In genomic region chr22:38501797-38502672, GRCh38 we compare ENCODE assay signal across 12 cellular contexts. TPM values are rescaled to one million over a fixed set of nuclear protein-coding genes. Genes with fewer than 3 reads are reported as not detected.
DNase-seq lines count a peak whose midpoint lies in the region; ATAC-seq and TF ChIP-seq lines count a peak whose summit lies in the region.
"Had no signal": no experiment of that assay in that cellular context is flagged by ENCODE, and none has a peak within 500 bp of the region (broad histone marks: within the 10 kb centered on the region; RNA-seq: fewer than 3 reads in every experiment).

No MANE protein-coding gene starts in this region.

- DNase-seq in Caco-2 (no peak), NB4 (ENCODE audit: low read depth) (no peak), dorsolateral prefrontal cortex (no peak), ACHN (no peak)
- DNase-seq: NCI-H526 treated with DMSO at 0.1 percent for 48 hours; stimulated activated CD4-positive, alpha-beta T cell treated with anti-CD3 and anti-CD28 coated beads, Interleukin-4, amount 100 ng/mL, for 4 hours; T-helper 9 cell had no signal

- no peak overlapping the region for H3K27ac Mint-ChIP-seq in Caco-2 (ENCODE audit: unreplicated experiment)

- BruUV-seq in Caco-2 (replicated peaks; lab: Mats Ljungman, UMichigan): no TSS peak

- H3K4me1 ChIP-seq in Caco-2 (peaks cover 24% of the 10 kb centered on the region), neutrophil (ENCODE audit: control insufficient read depth in 1 of 2, insufficient read depth in 1 of 2, low read depth in 1 of 2, low read length in 1 of 2) (peaks cover 35 to 41% of the 10 kb centered on the region in 2 experiments)

- H3K4me1 Mint-ChIP-seq in Caco-2 (ENCODE audit: low read depth, unreplicated experiment): peaks cover 12% of the 10 kb centered on the region

- no peaks in the 10 kb centered on the region for H3K27me3 ChIP-seq in Caco-2 (replicated peaks; ENCODE audit: control insufficient read depth, insufficient read depth, low read length)
- no peaks in the 10 kb centered on the region for H3K27me3 ChIP-seq in dorsolateral prefrontal cortex
- H3K27me3 ChIP-seq in neutrophil: no peaks in the 10 kb centered on the region

- intact Hi-C loops in Caco-2 (cut with micrococcal nuclease; ENCODE audit: unreplicated experiment): no loop called here
- intact Hi-C loops in dorsolateral prefrontal cortex (cut with DNase I): loop anchor here (5.0 to 10.0 kb wide), 2 partner anchors 100 to 153 kb away; partner anchors contain the start of genes CBY1 (in 1 of the 2) and FAM227A (in 1 of the 2)

- CTCF ChIA-PET in Caco-2 (lab: Charles Lee): interaction anchor here (0.7 kb wide), 1 partner anchor 38 kb away, joined by 4 read pairs; no protein-coding TSS in a partner anchor

- H3K27ac ChIP-seq in dorsolateral prefrontal cortex: peak overlapping the region in 6 of 59 donors; percentile 18 to 100 (median 28)
- peak overlapping the region; percentile 96 for H3K27ac ChIP-seq in neutrophil

- no peak for TF ChIP-seq POLR2A in NB4 (IDR thresholded peaks at IDR 0.05; ENCODE audit: extremely low read depth, insufficient read length)

- H3K9me3 ChIP-seq in Caco-2: no peaks in the 10 kb centered on the region
- no peaks in the 10 kb centered on the region for H3K9me3 ChIP-seq in neutrophil

- peaks cover 96% of the 10 kb centered on the region for H3K36me3 Mint-ChIP-seq in Caco-2 (ENCODE audit: insufficient read depth, unreplicated experiment)

- no peak overlapping the region for H3K4me3 ChIP-seq in Caco-2 (ENCODE audit: low read depth, low read length)
- peak overlapping the region; percentile 100 for H3K4me3 ChIP-seq in NB4 (ENCODE audit: low read depth, low read length)
- peak overlapping the region in 49 of 59 donors; percentile 2 to 98 (median 90) for H3K4me3 ChIP-seq in dorsolateral prefrontal cortex
- H3K4me3 ChIP-seq in neutrophil (ENCODE audit: low read depth in 1 of 2, low read length in 1 of 2): no peak overlapping the region

- in situ Hi-C loops in ACHN (cut with HindIII; ENCODE audit: low pct_ligation_motif_present, low pct_unique_long_range_greater_than_20kb, low sequenced_read_pairs): no loop called here

- no peak for TF ChIP-seq CTCF in Caco-2 (IDR thresholded peaks at IDR 0.05; ENCODE audit: insufficient read depth in 1 of 2, low read depth in 1 of 2, low read length in 1 of 2, severe bottlenecking in 1 of 2, unreplicated experiment in 1 of 2)
- TF ChIP-seq CTCF in NB4 (IDR thresholded peaks at IDR 0.05; ENCODE audit: low read depth, low read length): no peak
- no peak for TF ChIP-seq CTCF in dorsolateral prefrontal cortex (IDR thresholded peaks at IDR 0.05 in 54 of 56, conservative IDR thresholded peaks at IDR 0.05 in 2 of 56; ENCODE audit: low read depth in 1 of 56, partially characterized antibody in 56 of 56)
- no peak for TF ChIP-seq CTCF in neutrophil (IDR thresholded peaks at IDR 0.05)

- no peaks in the 10 kb centered on the region for H3K9me3 Mint-ChIP-seq in Caco-2 (ENCODE audit: unreplicated experiment)

- H3K36me3 ChIP-seq in Caco-2 (ENCODE audit: control insufficient read depth, insufficient read depth, low read length) (0 out of 2 replicates have a peak, but pooled peaks cover 1% of the 10 kb centered on the region), neutrophil (peaks cover 55% of the 10 kb centered on the region)

- no peaks in the 10 kb centered on the region for H3K27me3 Mint-ChIP-seq in Caco-2 (ENCODE audit: insufficient read depth, unreplicated experiment)

- POLR2A ChIA-PET in Caco-2 (lab: Charles Lee): no interaction called here

- peak overlapping the region; percentile 28 for H3K4me3 Mint-ChIP-seq in Caco-2 (ENCODE audit: unreplicated experiment)

- no peak for ATAC-seq in GM18867 (IDR thresholded peaks at IDR 0.05; ENCODE audit: unreplicated experiment)
- no peak for ATAC-seq in HG03159 (IDR thresholded peaks at IDR 0.05; ENCODE audit: unreplicated experiment)
- no peak for ATAC-seq in HG02623 (IDR thresholded peaks at IDR 0.05; ENCODE audit: unreplicated experiment)

RNA-seq across cellular contexts. Expression of gene DDX17, which starts 4.1 kb away (rescaled TPM):
- total RNA-seq in Caco-2 (2022) (359 and 367 TPM in 2 replicates), dorsolateral prefrontal cortex (100 to 1,000 TPM; 359 to 670 (median 471) TPM)

RNA-seq across cellular contexts. Expression of gene KDELR3, which starts 34.1 kb away (rescaled TPM):
- total RNA-seq in Caco-2 (2022) (13.4 and 18.2 TPM in 2 replicates), dorsolateral prefrontal cortex (1 to 10 TPM in 88 of 120 experiments, under 1 TPM in 30, not detected in 2; 0.35 to 4.3 (median 1.4) TPM)

RNA-seq across cellular contexts. Expression of gene KCNJ4, which starts 47.0 kb away (rescaled TPM):
- total RNA-seq in Caco-2 (2022): 0.14 and 0.27 TPM in 2 replicates
- total RNA-seq in dorsolateral prefrontal cortex: 100 to 1,000 TPM in 35 of 120 experiments, 10 to 100 TPM in 85; 21.0 to 129 (median 87.1) TPM
- total RNA-seq: lung microvascular endothelial cell had no signal

Comparison
In these comparisons a context has a peak if more than half of its experiments do, and no peak if none do; other contexts are left out.
1. H3K4me3 ChIP-seq: peak in NB4 (single experiment) and dorsolateral prefrontal cortex (49 of 59); none in Caco-2 (single experiment) and neutrophil (0 of 2).
2. RNA of gene KCNJ4, which starts 47.0 kb away (total RNA-seq): 21.0 to 129 TPM in dorsolateral prefrontal cortex; 0.14 to 0.27 TPM in Caco-2; every median in the first group is over 10 times any median in the second.